Comparison of ENCODE assay signal across 21 cellular contexts in genomic region chr17:36068524-36068923, GRCh38. TPM values are rescaled to one million over a fixed set of nuclear protein-coding genes. Genes with fewer than 3 reads are reported as not detected.
DNase-seq lines count a peak whose midpoint lies in the region; ATAC-seq, FAIRE-seq and TF ChIP-seq lines count a peak whose summit lies in the region.
"Had no signal": no experiment of that assay in that cellular context is flagged by ENCODE, and none has a peak within 500 bp of the region (broad histone marks: within the 10 kb centered on the region; RNA-seq: fewer than 3 reads in every experiment).

No MANE protein-coding gene starts in this region.

- in situ Hi-C loops in GM12878 (cut with MboI): no loop called here

- POLR2A ChIA-PET in GM12878 (lab: Charles Lee): interaction anchor here (0.6 kb wide), 1 partner anchor 417 kb away, joined by 3 read pairs; no protein-coding TSS in a partner anchor

- no peak overlapping the region for H3K27ac ChIP-seq in GM12878 (ENCODE audit: control insufficient read depth, insufficient read depth)
- no peak overlapping the region for H3K27ac ChIP-seq in neural progenitor cell
- H3K27ac ChIP-seq in right lobe of liver: no peak overlapping the region
- H3K27ac ChIP-seq: 22Rv1, RWPE1, SJCRH30 had no signal

- 0 out of 4 replicates have a peak, but pooled peaks cover 0 to 2% of the 10 kb centered on the region in 2 experiments for H3K27me3 ChIP-seq in GM12878 (replicated peaks in 1 of 2; ENCODE audit: control insufficient read depth in 2 of 2, insufficient read depth in 2 of 2, low read length in 1 of 2)
- no peaks in the 10 kb centered on the region for H3K27me3 ChIP-seq in neural progenitor cell
- H3K27me3 ChIP-seq in right lobe of liver: no peaks in the 10 kb centered on the region

- TF ChIP-seq CTCF in GM12878 (IDR thresholded peaks at IDR 0.05 in 2 of 3, conservative IDR thresholded peaks at IDR 0.05 in 1 of 3; ENCODE audit: control insufficient read depth in 2 of 3, extremely low read depth in 1 of 3, insufficient read depth in 1 of 3, low read depth in 3 of 3, low read length in 3 of 3): no peak
- TF ChIP-seq CTCF in neural progenitor cell (IDR thresholded peaks at IDR 0.05): no peak
- TF ChIP-seq CTCF in right lobe of liver (IDR thresholded peaks at IDR 0.05): no peak

- no peaks in the 10 kb centered on the region for H3F3A ChIP-seq in neural progenitor cell (ENCODE audit: low read depth)

- intact Hi-C loops in GM12878 (cut with micrococcal nuclease; ENCODE audit: unreplicated experiment): no loop called here
- intact Hi-C loops in right lobe of liver (cut with DNase I): loop anchor here in 1 of 2 donors (10.0 kb wide), 1 partner anchor 54 kb away; the partner anchor contains the start of gene CCL23

- H3K36me3 Mint-ChIP-seq in activated T-cell treated with anti-CD3 and anti-CD28 coated beads, Interleukin-2, amount 50 U/mL, for 72 hours (ENCODE audit: insufficient read depth in 2 of 2): no peaks in the 10 kb centered on the region
- H3K36me3 Mint-ChIP-seq in neural progenitor cell: no peaks in the 10 kb centered on the region
- H3K36me3 Mint-ChIP-seq: CD8-positive, alpha-beta T cell had no signal

- CTCF ChIA-PET in GM12878 (lab: Yijun Ruan, JAX): interaction anchor here (0.9 to 11.6 kb wide), 8 partner anchors 9 to 92 kb away, joined by 3 to 392 read pairs (median 5); partner anchors contain the start of gene CCL16

- SMC1A ChIA-PET in GM12878 (lab: Charles Lee; ENCODE audit: uncharacterized antibody, unreplicated experiment): interaction anchor here (0.8 to 15.8 kb wide), 10 partner anchors 9 to 93 kb away, joined by 3 to 341 read pairs (median 4); partner anchors contain the start of genes CCL16 and CCL3

- TF ChIP-seq RAD21 in GM12878 (IDR thresholded peaks at IDR 0.05; ENCODE audit: insufficient read depth, low read depth, low read length): no peak

- H3K9ac ChIP-seq in GM12878 (ENCODE audit: control insufficient read depth, insufficient read depth, low read length) (no peak overlapping the region), neural progenitor cell (no peak overlapping the region)

- peak; percentile 11 for DNase-seq in DMS 273 (lab: John Stamatoyannopoulos, UW; ENCODE audit: unreplicated experiment)
- DNase-seq in DMS 273 treated with DMSO at 0.1 percent for 48 hours (lab: John Stamatoyannopoulos, UW): no peak
- no peak for DNase-seq in activated T-cell treated with anti-CD3 and anti-CD28 coated beads, Interleukin-2, amount 50 U/mL, for 72 hours
- no peak for DNase-seq in activated T-cell treated with anti-CD3 and anti-CD28 coated beads, Interleukin-2, amount 50 U/mL, for 48 hours
- no peak for DNase-seq in GM12878 (ENCODE audit: low read depth, low spot score)
- no peak for DNase-seq in neural progenitor cell (ENCODE audit: low spot score)
- DNase-seq in right lobe of liver: no peak
- DNase-seq: CD8-positive, alpha-beta T cell; HCEC 1CT; NCI-H1105; NCI-H1694 treated with DMSO at 0.1 percent for 48 hours; NCI-H510A; OCI-M1 had no signal

- H4K20me1 ChIP-seq in GM12878 (ENCODE audit: control insufficient read depth, insufficient read depth): no peaks in the 10 kb centered on the region
- no peaks in the 10 kb centered on the region for H4K20me1 ChIP-seq in neural progenitor cell (ENCODE audit: low read depth)

- H3K79me2 ChIP-seq in GM12878 (ENCODE audit: control insufficient read depth, insufficient read depth, low read length) (no peaks in the 10 kb centered on the region), neural progenitor cell (ENCODE audit: low read depth) (no peaks in the 10 kb centered on the region)

- H2AFZ ChIP-seq in GM12878 (ENCODE audit: control insufficient read depth, low read depth, low read length) (no peak overlapping the region), neural progenitor cell (replicated peaks) (peak overlapping the region; percentile 73)

- H3K4me3 Mint-ChIP-seq in activated T-cell treated with anti-CD3 and anti-CD28 coated beads, Interleukin-2, amount 50 U/mL, for 72 hours: peak overlapping the region in 1 of 2 donors; percentile 1
- H3K4me3 Mint-ChIP-seq in neural progenitor cell: no peak overlapping the region
- H3K4me3 Mint-ChIP-seq: CD8-positive, alpha-beta T cell; IgD-negative memory B cell had no signal

- FAIRE-seq in GM12878 (lab: Jason Lieb, UNC): no peak
- FAIRE-seq: GM18507, GM19239 had no signal

- peaks cover 4% of the 10 kb centered on the region; the same call in 1 of the 2 replicates for H3K4me1 ChIP-seq in GM12878 (ENCODE audit: control insufficient read depth, insufficient read depth, low read length)
- no peaks in the 10 kb centered on the region for H3K4me1 ChIP-seq in neural progenitor cell
- H3K4me1 ChIP-seq in right lobe of liver: no peaks in the 10 kb centered on the region
- H3K4me1 ChIP-seq: SJCRH30 had no signal

- H3K4me1 Mint-ChIP-seq in activated T-cell treated with anti-CD3 and anti-CD28 coated beads, Interleukin-2, amount 50 U/mL, for 72 hours (ENCODE audit: low read depth): peaks cover 14% of the 10 kb centered on the region
- H3K4me1 Mint-ChIP-seq in neural progenitor cell: no peaks in the 10 kb centered on the region

- no peaks in the 10 kb centered on the region; the same call in 2 of the 3 replicates for H3K9me3 ChIP-seq in GM12878 (replicated peaks; ENCODE audit: control insufficient read depth, insufficient read depth, low read length)
- no peaks in the 10 kb centered on the region for H3K9me3 ChIP-seq in neural progenitor cell (ENCODE audit: low read depth)
- no peaks in the 10 kb centered on the region for H3K9me3 ChIP-seq in right lobe of liver
- H3K9me3 ChIP-seq: SJCRH30 had no signal

- H3K27me3 Mint-ChIP-seq in activated T-cell treated with anti-CD3 and anti-CD28 coated beads, Interleukin-2, amount 50 U/mL, for 72 hours (ENCODE audit: low read depth): peaks cover 40% of the 10 kb centered on the region
- peaks cover 2% of the 10 kb centered on the region for H3K27me3 Mint-ChIP-seq in neural progenitor cell (ENCODE audit: insufficient read depth, low read depth)

- BruUV-seq in GM12878 (replicated peaks; lab: Mats Ljungman, UMichigan): no TSS peak

- H3K27ac Mint-ChIP-seq in activated T-cell treated with anti-CD3 and anti-CD28 coated beads, Interleukin-2, amount 50 U/mL, for 72 hours: peak overlapping the region; percentile 41
- H3K27ac Mint-ChIP-seq in neural progenitor cell: no peak overlapping the region
- H3K27ac Mint-ChIP-seq: CD8-positive, alpha-beta T cell; IgD-negative memory B cell had no signal

- TF ChIP-seq EP300 in GM12878 (IDR thresholded peaks at IDR 0.05; ENCODE audit: borderline replicate concordance in 1 of 2, control insufficient read depth in 1 of 2, low read depth in 2 of 2, low read length in 2 of 2): no peak

- RAD21 ChIA-PET in GM12878 (lab: Charles Lee; ENCODE audit: unreplicated experiment): interaction anchor here (1.0 to 2.3 kb wide), 6 partner anchors 22 to 99 kb away, joined by 3 to 9 read pairs (median 5); partner anchors contain the start of gene CCL3

- 56% methylated on average over 3 of the region's 3 CpGs for WGBS in GM12878 (ENCODE audit: insufficient coverage, insufficient replicate concordance, low lambda C conversion rate, missing lambda C conversion rate)
- whole genome bisulfite sequencing in right lobe of liver (ENCODE audit: insufficient coverage, low coverage, low lambda C conversion rate, missing lambda C conversion rate): 76% methylated on average over 3 of the region's 3 CpGs

- no peak for ATAC-seq in activated T-cell treated with anti-CD3 and anti-CD28 coated beads, Interleukin-2, amount 50 U/mL, for 72 hours (replicated peaks in 1 of 2)
- ATAC-seq in GM12878 (no peak), right lobe of liver (no peak), GM18867 (IDR thresholded peaks at IDR 0.05; ENCODE audit: unreplicated experiment) (no peak)
- ATAC-seq: CD8-positive, alpha-beta T cell had no signal

- no peak overlapping the region for H3K4me2 ChIP-seq in GM12878 (ENCODE audit: control insufficient read depth, insufficient read depth)
- H3K4me2 ChIP-seq in neural progenitor cell: no peak overlapping the region

- H3K36me3 ChIP-seq in GM12878 (ENCODE audit: control insufficient read depth in 2 of 2, insufficient read depth in 2 of 2, low read length in 1 of 2) (no peaks in the 10 kb centered on the region), neural progenitor cell (no peaks in the 10 kb centered on the region), right lobe of liver (no peaks in the 10 kb centered on the region)
- H3K36me3 ChIP-seq: SJCRH30 had no signal

- H3K4me3 ChIP-seq in GM12878: no peak overlapping the region
- no peak overlapping the region for H3K4me3 ChIP-seq in neural progenitor cell
- no peak overlapping the region for H3K4me3 ChIP-seq in right lobe of liver
- H3K4me3 ChIP-seq: SJCRH30 had no signal

- TF ChIP-seq POLR2A in GM12878 (IDR thresholded peaks at IDR 0.05; ENCODE audit: low read depth, low read length) (no peak), right lobe of liver (IDR thresholded peaks at IDR 0.05) (no peak)

- H3K9me3 Mint-ChIP-seq in activated T-cell treated with anti-CD3 and anti-CD28 coated beads, Interleukin-2, amount 50 U/mL, for 72 hours: no peaks in the 10 kb centered on the region
- peaks cover 7% of the 10 kb centered on the region for H3K9me3 Mint-ChIP-seq in neural progenitor cell
- H3K9me3 Mint-ChIP-seq: CD8-positive, alpha-beta T cell; IgD-negative memory B cell had no signal

RNA-seq across cellular contexts. Expression of gene CCL18, which starts 4.5 kb away (rescaled TPM):
- total RNA-seq in activated T-cell treated with anti-CD3 and anti-CD28 coated beads, Interleukin-2, amount 50 U/mL, for 72 hours: 1 to 10 TPM in 1 of 2 donors, under 1 TPM in 1; 0.48 to 1.5 TPM
- total RNA-seq in GM12878 (2013; cell fraction: nucleolus; rRNA removed): not detected in 2 replicates
- total RNA-seq in GM12878 (2014; rRNA removed) (not detected in 2 replicates), GM12878 (2014; rRNA removed; fragmentation: Illumina TruSeq; extraction: Trizol) (not detected in 2 replicates), GM12878 (2021) (not detected in 2 replicates), neural progenitor cell (ENCODE audit: low replicate concordance) (not detected in 2 replicates), right lobe of liver (1 to 10 TPM in 2 of 6 experiments, under 1 TPM in 3, not detected in 1; 0.29 to 2.0 (median 0.64) TPM)
- polyA plus RNA-seq in GM12878 (2011; ENCODE audit: low read depth): not detected
- polyA plus RNA-seq in GM12878 (2011; rRNA removed) (0.26 TPM in 1 of 2 replicates, not detected in the other), GM12878 (2014; fragmentation: Illumina TruSeq; extraction: Trizol) (not detected in 2 replicates), GM12878 (2014; fragmentation: Nextera tagmentation; extraction: Ambion mirVana) (not detected), GM12878 (2014; rRNA removed) (not detected in 2 replicates), GM12878 (2016; fragmentation: Nextera tagmentation; extraction: Ambion mirVana) (not detected)
- 0.27 TPM in 2 replicates for polyA plus RNA-seq in GM12878 (2011; cell fraction: cytosol; rRNA removed)
- polyA plus RNA-seq in GM12878 (2011; cell fraction: nucleus; rRNA removed): not detected in 2 replicates
- polyA plus RNA-seq in GM12878 (2012): not detected in 2 replicates
- 0.36 and 0.37 TPM in 2 replicates for polyA minus RNA-seq in GM12878 (2011; rRNA and poly(A)+ RNA removed)
- polyA minus RNA-seq in GM12878 (2011; cell fraction: cytosol; rRNA and poly(A)+ RNA removed): not detected in 2 replicates
- polyA minus RNA-seq in GM12878 (2011; cell fraction: nucleus; rRNA and poly(A)+ RNA removed): not detected in 2 replicates
- total RNA-seq: CD8-positive, alpha-beta T cell; SJCRH30 had no signal
- polyA plus RNA-seq: BJ, IgD-negative memory B cell had no signal

RNA-seq across cellular contexts. Expression of gene CCL3, which starts 21.4 kb away (rescaled TPM):
- 100 to 1,000 TPM in 1 of 2 donors, 10 to 100 TPM in 1; 79.6 to 336 TPM for total RNA-seq in activated T-cell treated with anti-CD3 and anti-CD28 coated beads, Interleukin-2, amount 50 U/mL, for 72 hours
- total RNA-seq in GM12878 (2013; cell fraction: nucleolus; rRNA removed): 131 and 132 TPM in 2 replicates
- total RNA-seq in GM12878 (2014; rRNA removed): 262 and 269 TPM in 2 replicates
- total RNA-seq in GM12878 (2014; rRNA removed; fragmentation: Illumina TruSeq; extraction: Trizol): 208 and 210 TPM in 2 replicates
- 189 and 197 TPM in 2 replicates for total RNA-seq in GM12878 (2021)
- 155 TPM for polyA plus RNA-seq in GM12878 (2011; ENCODE audit: low read depth)
- 330 and 1,488 TPM in 2 replicates for polyA plus RNA-seq in GM12878 (2011; rRNA removed)
- polyA plus RNA-seq in GM12878 (2011; cell fraction: cytosol; rRNA removed): 1,075 and 1,156 TPM in 2 replicates
- polyA plus RNA-seq in GM12878 (2011; cell fraction: nucleus; rRNA removed): 866 and 1,038 TPM in 2 replicates
- polyA plus RNA-seq in GM12878 (2012): 156 and 169 TPM in 2 replicates
- polyA plus RNA-seq in GM12878 (2014; fragmentation: Illumina TruSeq; extraction: Trizol): 72.6 and 143 TPM in 2 replicates
- polyA plus RNA-seq in GM12878 (2014; fragmentation: Nextera tagmentation; extraction: Ambion mirVana): 100 to 1,000 TPM; 240 to 318 TPM
- 169 and 181 TPM in 2 replicates for polyA plus RNA-seq in GM12878 (2014; rRNA removed)
- 10 to 100 TPM; 96.5 to 99.9 TPM for polyA plus RNA-seq in GM12878 (2016; fragmentation: Nextera tagmentation; extraction: Ambion mirVana)
- polyA minus RNA-seq in GM12878 (2011; rRNA and poly(A)+ RNA removed): 415 and 439 TPM in 2 replicates
- 515 and 603 TPM in 2 replicates for polyA minus RNA-seq in GM12878 (2011; cell fraction: cytosol; rRNA and poly(A)+ RNA removed)
- polyA minus RNA-seq in GM12878 (2011; cell fraction: nucleus; rRNA and poly(A)+ RNA removed): 1,135 and 1,325 TPM in 2 replicates
- not detected in 2 replicates for total RNA-seq in neural progenitor cell (ENCODE audit: low replicate concordance)
- total RNA-seq in right lobe of liver: 10 to 100 TPM in 1 of 6 experiments, 1 to 10 TPM in 1, under 1 TPM in 3, not detected in 1; 0.43 to 18.2 (median 0.53) TPM
- total RNA-seq: SJCRH30 had no signal
- polyA plus RNA-seq: BJ had no signal

RNA-seq across cellular contexts. Expression of gene CCL4, which starts 35.1 kb away (rescaled TPM):
- total RNA-seq in activated T-cell treated with anti-CD3 and anti-CD28 coated beads, Interleukin-2, amount 50 U/mL, for 72 hours: 100 to 1,000 TPM in 1 of 2 donors, 10 to 100 TPM in 1; 63.9 to 200 TPM
- 8.8 and 9.5 TPM in 2 replicates for total RNA-seq in GM12878 (2013; cell fraction: nucleolus; rRNA removed)
- total RNA-seq in GM12878 (2014; rRNA removed): 77.8 and 78.7 TPM in 2 replicates
- 80.1 and 85.0 TPM in 2 replicates for total RNA-seq in GM12878 (2014; rRNA removed; fragmentation: Illumina TruSeq; extraction: Trizol)
- 50.8 and 54.8 TPM in 2 replicates for total RNA-seq in GM12878 (2021)
- 32.1 TPM for polyA plus RNA-seq in GM12878 (2011; ENCODE audit: low read depth)
- 524 and 741 TPM in 2 replicates for polyA plus RNA-seq in GM12878 (2011; rRNA removed)
- polyA plus RNA-seq in GM12878 (2011; cell fraction: cytosol; rRNA removed): 616 and 746 TPM in 2 replicates
- 311 and 571 TPM in 2 replicates for polyA plus RNA-seq in GM12878 (2011; cell fraction: nucleus; rRNA removed)
- 19.0 and 53.7 TPM in 2 replicates for polyA plus RNA-seq in GM12878 (2012)
- polyA plus RNA-seq in GM12878 (2014; fragmentation: Illumina TruSeq; extraction: Trizol): 76.3 and 86.9 TPM in 2 replicates
- 100 to 1,000 TPM; 357 to 425 TPM for polyA plus RNA-seq in GM12878 (2014; fragmentation: Nextera tagmentation; extraction: Ambion mirVana)
- 87.3 and 96.6 TPM in 2 replicates for polyA plus RNA-seq in GM12878 (2014; rRNA removed)
- polyA plus RNA-seq in GM12878 (2016; fragmentation: Nextera tagmentation; extraction: Ambion mirVana): 10 to 100 TPM; 18.7 to 20.5 TPM
- 445 and 610 TPM in 2 replicates for polyA minus RNA-seq in GM12878 (2011; rRNA and poly(A)+ RNA removed)
- 254 and 292 TPM in 2 replicates for polyA minus RNA-seq in GM12878 (2011; cell fraction: cytosol; rRNA and poly(A)+ RNA removed)
- polyA minus RNA-seq in GM12878 (2011; cell fraction: nucleus; rRNA and poly(A)+ RNA removed): 194 and 212 TPM in 2 replicates
- total RNA-seq in neural progenitor cell (ENCODE audit: low replicate concordance): not detected in 2 replicates
- total RNA-seq in right lobe of liver: 1 to 10 TPM in 4 of 6 experiments, under 1 TPM in 2; 0.79 to 7.1 (median 2.4) TPM
- total RNA-seq: SJCRH30 had no signal
- polyA plus RNA-seq: BJ had no signal

RNA-seq across cellular contexts. Expression of gene CCL23, which starts 50.8 kb away (rescaled TPM):
- total RNA-seq in activated T-cell treated with anti-CD3 and anti-CD28 coated beads, Interleukin-2, amount 50 U/mL, for 72 hours: not detected
- not detected in 2 replicates for total RNA-seq in GM12878 (2013; cell fraction: nucleolus; rRNA removed)
- total RNA-seq in GM12878 (2014; rRNA removed) (0.22 and 0.40 TPM in 2 replicates), GM12878 (2014; rRNA removed; fragmentation: Illumina TruSeq; extraction: Trizol) (not detected in 2 replicates), GM12878 (2021) (not detected in 2 replicates), neural progenitor cell (ENCODE audit: low replicate concordance) (not detected in 2 replicates), right lobe of liver (10 to 100 TPM in 1 of 6 experiments, 1 to 10 TPM in 5; 1.1 to 12.7 (median 2.1) TPM)
- not detected for polyA plus RNA-seq in GM12878 (2011; ENCODE audit: low read depth)
- polyA plus RNA-seq in GM12878 (2011; rRNA removed) (0.62 and 1.0 TPM in 2 replicates), GM12878 (2014; fragmentation: Illumina TruSeq; extraction: Trizol) (0.15 TPM in 1 of 2 replicates, not detected in the other), GM12878 (2014; fragmentation: Nextera tagmentation; extraction: Ambion mirVana) (under 1 TPM in 1 of 2 experiments, not detected in 1; 0.42 TPM), GM12878 (2014; rRNA removed) (0.18 TPM in 1 of 2 replicates, not detected in the other), GM12878 (2016; fragmentation: Nextera tagmentation; extraction: Ambion mirVana) (not detected)
- polyA plus RNA-seq in GM12878 (2011; cell fraction: cytosol; rRNA removed): 1.0 and 2.2 TPM in 2 replicates
- polyA plus RNA-seq in GM12878 (2011; cell fraction: nucleus; rRNA removed): 0.58 TPM in 1 of 2 replicates, not detected in the other
- polyA plus RNA-seq in GM12878 (2012): not detected in 2 replicates
- polyA minus RNA-seq in GM12878 (2011; rRNA and poly(A)+ RNA removed): 0.80 TPM in 1 of 2 replicates, not detected in the other
- polyA minus RNA-seq in GM12878 (2011; cell fraction: cytosol; rRNA and poly(A)+ RNA removed): not detected in 2 replicates
- polyA minus RNA-seq in GM12878 (2011; cell fraction: nucleus; rRNA and poly(A)+ RNA removed): not detected in 2 replicates
- total RNA-seq: CD8-positive, alpha-beta T cell; SJCRH30 had no signal
- polyA plus RNA-seq: BJ, IgD-negative memory B cell had no signal

Comparison
In these comparisons a context has a peak if more than half of its experiments do, and no peak if none do; other contexts are left out.
1. RNA of gene CCL3, which starts 21.4 kb away (total RNA-seq): 79.6 to 336 TPM in activated T-cell treated with anti-CD3 and anti-CD28 coated beads, Interleukin-2, amount 50 U/mL, for 72 hours and 131 to 269 TPM in GM12878; 0.43 to 18.2 TPM in right lobe of liver and not detected in neural progenitor cell; every median in the first group is over 4 times any median in the second.